9 cellular contexts compared by ENCODE assay signal in genomic region chr19:39842693-39843435, GRCh38. TPM values are rescaled to one million over a fixed set of nuclear protein-coding genes. Genes with fewer than 3 reads are reported as not detected.
DNase-seq lines count a peak whose midpoint lies in the region; ATAC-seq and TF ChIP-seq lines count a peak whose summit lies in the region.
"Had no signal": no experiment of that assay in that cellular context is flagged by ENCODE, and none has a peak within 500 bp of the region (broad histone marks: within the 10 kb centered on the region; RNA-seq: fewer than 3 reads in every experiment).

No MANE protein-coding gene starts in this region.

- peaks cover 75% of the 10 kb centered on the region for H3K79me2 ChIP-seq in Karpas-422 (ENCODE audit: low read length)

- no peak overlapping the region for H2BK120ac ChIP-seq in neuronal stem cell (ENCODE audit: low read depth, low read length)

- H3K9me2 ChIP-seq in Karpas-422 (replicated peaks; ENCODE audit: insufficient read depth, low read length), result no peaks in the 10 kb centered on the region

- no peak overlapping the region for H3K23ac ChIP-seq in neuronal stem cell (ENCODE audit: low read depth, low read length, poor library complexity)

- H3K4ac ChIP-seq in neuronal stem cell (ENCODE audit: low read length), result no peak overlapping the region

- no peak overlapping the region for H2AFZ ChIP-seq in Karpas-422 (ENCODE audit: low read length)
- no peak overlapping the region for H2AFZ ChIP-seq in neuronal stem cell (ENCODE audit: low read length)

- H3K27me3 ChIP-seq in CD8-positive, alpha-beta memory T cell (ENCODE audit: insufficient read depth, low read length, poor library complexity, severe bottlenecking), result no peaks in the 10 kb centered on the region
- H3K27me3 ChIP-seq in Karpas-422 (ENCODE audit: low read length) (no peaks in the 10 kb centered on the region), adipocyte (replicated peaks; ENCODE audit: control insufficient read depth, insufficient read depth, low read length) (no peaks in the 10 kb centered on the region), neuronal stem cell (ENCODE audit: control insufficient read depth in 3 of 3, insufficient read depth in 3 of 3, low read depth in 1 of 3, low read length in 3 of 3) (no peaks in the 10 kb centered on the region)

- no peak overlapping the region for H3K14ac ChIP-seq in neuronal stem cell (ENCODE audit: low read length)

- H3K27ac Mint-ChIP-seq in CD8-positive, alpha-beta memory T cell, result peak overlapping the region in 7 of 8 donors; percentile 35 to 91 (median 70)

- peaks cover 1 to 34% (median 12%) of the 10 kb centered on the region in 3 donors for H3K36me3 Mint-ChIP-seq in CD8-positive, alpha-beta memory T cell

- H3K36me3 ChIP-seq in CD8-positive, alpha-beta memory T cell (ENCODE audit: insufficient read depth, low read length), result peaks cover 21% of the 10 kb centered on the region
- H3K36me3 ChIP-seq in Karpas-422 (ENCODE audit: insufficient read depth, low read length) (peaks cover 16% of the 10 kb centered on the region; the same call in 1 of the 2 replicates), adipocyte (ENCODE audit: control insufficient read depth, insufficient read depth, low read length, severe bottlenecking) (peaks cover 21% of the 10 kb centered on the region), neuronal stem cell (replicated peaks in 1 of 2; ENCODE audit: control insufficient read depth in 2 of 2, insufficient read depth in 2 of 2, low read length in 2 of 2) (peaks cover 15 to 37% of the 10 kb centered on the region in 2 donors)

- no peak overlapping the region for H3K4me3 ChIP-seq in CD8-positive, alpha-beta memory T cell (ENCODE audit: low read length)
- no peak overlapping the region for H3K4me3 ChIP-seq in Karpas-422 (ENCODE audit: low read length)
- H3K4me3 ChIP-seq in adipocyte (ENCODE audit: low read length), result peak overlapping the region; percentile 83
- H3K4me3 ChIP-seq in neuronal stem cell (ENCODE audit: low read length in 2 of 2), result no peak overlapping the region

- no peak overlapping the region for H2BK5ac ChIP-seq in neuronal stem cell (ENCODE audit: low read length)

- H3K27me3 Mint-ChIP-seq in CD8-positive, alpha-beta memory T cell, result no peaks in the 10 kb centered on the region

- H3K9me3 ChIP-seq in CD8-positive, alpha-beta memory T cell (ENCODE audit: low read length), result no peaks in the 10 kb centered on the region
- H3K9me3 ChIP-seq in Karpas-422 (ENCODE audit: low read length) (no peaks in the 10 kb centered on the region), adipocyte (ENCODE audit: control insufficient read depth, low read length) (no peaks in the 10 kb centered on the region), neuronal stem cell (replicated peaks in 1 of 2; ENCODE audit: control insufficient read depth in 2 of 2, insufficient read depth in 1 of 2, low read depth in 1 of 2, low read length in 2 of 2) (no peaks in the 10 kb centered on the region)

- peaks cover 48% of the 10 kb centered on the region for H3K4me1 ChIP-seq in CD8-positive, alpha-beta memory T cell (ENCODE audit: insufficient read depth, low read length)
- H3K4me1 ChIP-seq in Karpas-422 (ENCODE audit: low read length), result peaks cover 35% of the 10 kb centered on the region
- peaks cover 37% of the 10 kb centered on the region for H3K4me1 ChIP-seq in adipocyte (ENCODE audit: control insufficient read depth, insufficient read depth, low read length)
- peaks cover 11 to 20% of the 10 kb centered on the region in 2 donors for H3K4me1 ChIP-seq in neuronal stem cell (ENCODE audit: control insufficient read depth in 2 of 2, insufficient read depth in 1 of 2, low read depth in 1 of 2, low read length in 2 of 2)

- no peak overlapping the region for H3K18ac ChIP-seq in neuronal stem cell (ENCODE audit: low read length)

- H3K4me2 ChIP-seq in Karpas-422 (ENCODE audit: low read depth, low read length, poor library complexity, severe bottlenecking) (peak overlapping the region; percentile 86), neuronal stem cell (ENCODE audit: insufficient read depth, low read length, poor library complexity, severe bottlenecking) (no peak overlapping the region)

- no peak overlapping the region for H4K8ac ChIP-seq in neuronal stem cell (ENCODE audit: low read depth, low read length)

- H2BK15ac ChIP-seq in neuronal stem cell (ENCODE audit: low read length), result no peak overlapping the region

- no peak overlapping the region for H2AK5ac ChIP-seq in neuronal stem cell (ENCODE audit: low read depth, low read length)

- H4K20me1 ChIP-seq in Karpas-422 (ENCODE audit: insufficient read depth, low read depth, low read length), result peaks cover 48% of the 10 kb centered on the region

- H2BK12ac ChIP-seq in neuronal stem cell (ENCODE audit: low read length), result no peak overlapping the region

- H3K4me1 Mint-ChIP-seq in CD8-positive, alpha-beta memory T cell, result peaks cover 47 to 65% (median 52%) of the 10 kb centered on the region in 3 donors

- H3K79me1 ChIP-seq in neuronal stem cell (ENCODE audit: low read depth, low read length), result peaks cover 13% of the 10 kb centered on the region

- WGBS in neuronal stem cell (ENCODE audit: extremely low coverage in 2 of 2, insufficient read length in 2 of 2, insufficient replicate concordance in 1 of 2), 2 donors, result no CpG with 5 or more reads among the region's 7 CpGs

- H3K9ac ChIP-seq in Karpas-422 (ENCODE audit: low read length) (peak overlapping the region; percentile 99; the same call in 1 of the 2 replicates), adipocyte (ENCODE audit: low read length) (peak overlapping the region; percentile 81), neuronal stem cell (ENCODE audit: low read depth, low read length, poor library complexity) (peak overlapping the region; percentile 18)

- no peak overlapping the region for H4K91ac ChIP-seq in neuronal stem cell (ENCODE audit: low read depth, low read length, poor library complexity)

- H3K4me3 Mint-ChIP-seq in CD8-positive, alpha-beta memory T cell, result peak overlapping the region in 4 of 7 donors; percentile 34 to 65 (median 57)

- CTCF ChIA-PET in CD8-positive, alpha-beta memory T cell (lab: Charles Lee), result interaction anchor here (0.7 to 6.4 kb wide), 13 partner anchors 9 to 321 kb away, joined by 3 to 68 read pairs (median 8); partner anchors contain the start of genes DYRK1B and PSMC4
- CTCF ChIA-PET in HEK293T (lab: Yijun Ruan, JAX), result interaction anchor here (1.1 to 4.1 kb wide), 6 partner anchors 9 to 105 kb away, joined by 3 to 28 read pairs (median 6); partner anchors contain the start of genes CLC and DYRK1B

- POLR2A ChIA-PET in CD8-positive, alpha-beta memory T cell (lab: Charles Lee), result no interaction called here
- POLR2A ChIA-PET in HEK293T (lab: Yijun Ruan, JAX), result interaction anchor here (1.2 to 2.6 kb wide), 3 partner anchors 9 to 128 kb away, joined by 3 to 9 read pairs (median 6); partner anchors contain the start of genes DYRK1B and PSMC4

- DNase-seq in CD8-positive, alpha-beta memory T cell, result no peak
- no peak for DNase-seq in Karpas-422
- DNase-seq in adipocyte (ENCODE audit: low read depth), result no peak
- no peak for DNase-seq in neuronal stem cell (ENCODE audit: low spot score)
- DNase-seq in HEK293T (ENCODE audit: extremely low spot score), result no peak
- no peak for DNase-seq in NCI-H1092 treated with DMSO at 0.1 percent for 48 hours (lab: John Stamatoyannopoulos, UW)
- DNase-seq: activated CD4-positive, CD25-positive, alpha-beta regulatory T cell had no signal

- no peak for ATAC-seq in HG03432 (IDR thresholded peaks at IDR 0.05; ENCODE audit: unreplicated experiment)
- ATAC-seq: esophagus mucosa had no signal

- no peaks in the 10 kb centered on the region for H3K9me3 Mint-ChIP-seq in CD8-positive, alpha-beta memory T cell

- no peak overlapping the region for H3K27ac ChIP-seq in CD8-positive, alpha-beta memory T cell (ENCODE audit: low read depth, low read length)
- H3K27ac ChIP-seq in Karpas-422 (ENCODE audit: low read length) (no peak overlapping the region), neuronal stem cell (replicated peaks; ENCODE audit: low read length) (no peak overlapping the region)

TF ChIP-seq in HEK293T, 16 proteins besides CTCF, POLR2A, EP300 and RAD21:
- TF ChIP-seq, protein P1, sequence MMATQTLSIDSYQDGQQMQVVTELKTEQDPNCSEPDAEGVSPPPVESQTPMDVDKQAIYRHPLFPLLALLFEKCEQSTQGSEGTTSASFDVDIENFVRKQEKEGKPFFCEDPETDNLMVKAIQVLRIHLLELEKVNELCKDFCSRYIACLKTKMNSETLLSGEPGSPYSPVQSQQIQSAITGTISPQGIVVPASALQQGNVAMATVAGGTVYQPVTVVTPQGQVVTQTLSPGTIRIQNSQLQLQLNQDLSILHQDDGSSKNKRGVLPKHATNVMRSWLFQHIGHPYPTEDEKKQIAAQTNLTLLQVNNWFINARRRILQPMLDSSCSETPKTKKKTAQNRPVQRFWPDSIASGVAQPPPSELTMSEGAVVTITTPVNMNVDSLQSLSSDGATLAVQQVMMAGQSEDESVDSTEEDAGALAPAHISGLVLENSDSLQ (IDR thresholded peaks at IDR 0.05), result no peak
- TF ChIP-seq TARDBP (IDR thresholded peaks at IDR 0.05), result no peak
- no peak for TF ChIP-seq ELF4 (IDR thresholded peaks at IDR 0.05)
- TF ChIP-seq FOXM1 (IDR thresholded peaks at IDR 0.05; ENCODE audit: borderline replicate concordance), result no peak
- TF ChIP-seq FOXK2 (IDR thresholded peaks at IDR 0.05), result no peak
- TF ChIP-seq HDGF (IDR thresholded peaks at IDR 0.05; ENCODE audit: borderline replicate concordance), result no peak
- no peak for TF ChIP-seq SP1 (IDR thresholded peaks at IDR 0.05)
- no peak for TF ChIP-seq NFRKB (IDR thresholded peaks at IDR 0.05)
- no peak for TF ChIP-seq FOXA1 (IDR thresholded peaks at IDR 0.05)
- no peak for TF ChIP-seq SUZ12 (IDR thresholded peaks at IDR 0.05)
- no peak for TF ChIP-seq ARNT (IDR thresholded peaks at IDR 0.05)
- TF ChIP-seq L3MBTL2 (conservative IDR thresholded peaks at IDR 0.05), result no peak
- TF ChIP-seq LEF1 (IDR thresholded peaks at IDR 0.05; ENCODE audit: borderline replicate concordance), result no peak
- no peak for TF ChIP-seq CTBP1 (IDR thresholded peaks at IDR 0.05; ENCODE audit: borderline replicate concordance)
- TF ChIP-seq BHLHE40 (IDR thresholded peaks at IDR 0.05; ENCODE audit: borderline replicate concordance), result no peak
- no peak for TF ChIP-seq ZNF384 (IDR thresholded peaks at IDR 0.05)

RNA-seq across cellular contexts. Expression of gene FBL, which starts 3.3 kb away (rescaled TPM):
- total RNA-seq in CD8-positive, alpha-beta memory T cell, result 100 to 1,000 TPM; 661 to 682 TPM
- 182 TPM for polyA plus RNA-seq in CD8-positive, alpha-beta memory T cell
- total RNA-seq in Karpas-422 (2014; rRNA removed; shearing (Covaris generic); ENCODE audit: low replicate concordance), result 359 and 384 TPM in 2 replicates
- polyA plus RNA-seq in neuronal stem cell (2013, experiment 1 of 2), result 435 TPM
- polyA plus RNA-seq in neuronal stem cell (2013, experiment 2 of 2), result 415 TPM

RNA-seq across cellular contexts. Expression of gene DYRK1B, which starts 8.9 kb away (rescaled TPM):
- 1 to 10 TPM; 7.9 to 9.1 TPM for total RNA-seq in CD8-positive, alpha-beta memory T cell
- 15.3 TPM for polyA plus RNA-seq in CD8-positive, alpha-beta memory T cell
- total RNA-seq in Karpas-422 (2014; rRNA removed; shearing (Covaris generic); ENCODE audit: low replicate concordance), result 10.9 and 30.3 TPM in 2 replicates
- 36.7 TPM for polyA plus RNA-seq in neuronal stem cell (2013, experiment 1 of 2)
- polyA plus RNA-seq in neuronal stem cell (2013, experiment 2 of 2), result 35.1 TPM

Comparison
In these comparisons a context has a peak if more than half of its experiments do, and no peak if none do; other contexts are left out.
1. H3K9ac ChIP-seq: peak in every context shown above with its lines; median percentile 99 in Karpas-422; 81 in adipocyte; 18 in neuronal stem cell.